Comparison of ENCODE assay signal across 16 cellular contexts in the genomic region with DNA sequence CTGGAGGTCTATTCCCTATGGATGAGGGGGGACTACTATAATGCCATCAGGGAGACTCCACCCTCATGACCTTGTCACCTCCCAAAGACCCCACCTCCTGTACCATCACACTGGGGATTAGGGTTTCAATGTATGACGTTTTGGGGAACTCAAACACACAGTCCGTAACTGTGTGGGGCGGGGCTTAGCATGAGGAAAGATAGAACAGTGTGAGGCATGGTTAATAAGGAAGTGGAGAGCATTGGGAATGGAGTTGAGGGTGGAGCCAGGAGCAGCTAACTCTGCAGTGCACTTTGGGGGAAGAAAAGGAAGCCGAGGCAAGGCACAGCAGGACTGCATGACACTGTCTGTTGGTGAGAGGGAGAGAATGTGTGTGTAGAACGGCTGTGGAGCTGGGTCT.
DNase-seq lines count a peak whose midpoint lies in the region; FAIRE-seq and TF ChIP-seq lines count a peak whose summit lies in the region.
"Had no signal": no experiment of that assay in that cellular context is flagged by ENCODE, and none has a peak within 500 bp of the region (broad histone marks: within the 10 kb centered on the region; RNA-seq: fewer than 3 reads in every experiment).

No MANE protein-coding gene starts in this region.

- no peak overlapping the region for H4K8ac ChIP-seq in H1 (ENCODE audit: extremely low read depth, insufficient read depth, low read length)

- H2BK120ac ChIP-seq in H1 (replicated peaks; ENCODE audit: low read depth, low read length), result no peak overlapping the region

- H3K79me1 ChIP-seq in H1 (ENCODE audit: low read depth, low read length), result no peaks in the 10 kb centered on the region

- TF ChIP-seq CTCF in H1 (IDR thresholded peaks at IDR 0.05; ENCODE audit: control extremely low read depth in 1 of 3, insufficient read depth in 1 of 3, low read depth in 1 of 3, low read length in 3 of 3) (no peak), GM20000 (IDR thresholded peaks at IDR 0.05; ENCODE audit: extremely low read depth, missing control alignments) (no peak)

- no peak overlapping the region for H3K14ac ChIP-seq in H1 (ENCODE audit: insufficient read length)

- TF ChIP-seq RAD21 in H1 (IDR thresholded peaks at IDR 0.05 in 1 of 2, conservative IDR thresholded peaks at IDR 0.05 in 1 of 2; ENCODE audit: low read depth in 2 of 2, low read length in 2 of 2), result no peak

- H3K18ac ChIP-seq in H1 (ENCODE audit: extremely low read depth, low read length), result no peak overlapping the region

- no peak overlapping the region for H2BK5ac ChIP-seq in H1 (ENCODE audit: low read depth, low read length)

- H2AFZ ChIP-seq in H1 (ENCODE audit: low read length), result peak overlapping the region; percentile 50

- H4K20me1 ChIP-seq in H1 (replicated peaks in 1 of 2; ENCODE audit: control insufficient read depth in 1 of 2, insufficient read depth in 2 of 2, low read length in 2 of 2), result no peaks in the 10 kb centered on the region

- in situ Hi-C loops in KBM-7 (cut with MboI; ENCODE audit: low pct_unique_long_range_greater_than_20kb, low sequenced_read_pairs), result no loop called here
- in situ Hi-C loops in HAP-1 (cut with MboI; ENCODE audit: low sequenced_read_pairs), result no loop called here

- H3K36me3 ChIP-seq in H1 (ENCODE audit: control insufficient read depth in 2 of 4, insufficient read depth in 4 of 4, low read length in 3 of 4) (no peaks in the 10 kb centered on the region), HAP-1 (replicated peaks) (no peaks in the 10 kb centered on the region)

- no peak overlapping the region for H3K27ac ChIP-seq in H1 (ENCODE audit: low read depth, low read length)
- H3K27ac ChIP-seq: KMS-11 had no signal

- DNase-seq in KBM-7 (peak; percentile 31), SKM-1 (lab: John Stamatoyannopoulos, UW; ENCODE audit: unreplicated experiment) (peak; percentile 43), H1 (ENCODE audit: low read depth in 1 of 2, low spot score in 2 of 2) (no peak), GM20000 (ENCODE audit: low spot score) (no peak), NCI-H748 treated with DMSO at 0.1 percent for 48 hours (lab: John Stamatoyannopoulos, UW) (no peak), HAP-1 (ENCODE audit: low spot score in 2 of 2) (no peak), DMS 273 treated with DMSO at 0.1 percent for 48 hours (lab: John Stamatoyannopoulos, UW) (no peak)
- DNase-seq: C1 segment of cervical spinal cord; CD4-positive, alpha-beta T cell; GF-D8; GOT3; HCEC 1CT; HFFc6 had no signal

- no peaks in the 10 kb centered on the region for H3K23me2 ChIP-seq in H1 (ENCODE audit: low read depth, low read length)

- H4K91ac ChIP-seq in H1 (replicated peaks; ENCODE audit: insufficient read length, low read length), result no peak overlapping the region

- no peak overlapping the region for H2BK15ac ChIP-seq in H1 (ENCODE audit: low read length)

- H3K4me1 ChIP-seq in H1 (replicated peaks in 1 of 4; ENCODE audit: control insufficient read depth in 3 of 4, insufficient read depth in 4 of 4, low read length in 3 of 4) (no peaks in the 10 kb centered on the region), HAP-1 (no peaks in the 10 kb centered on the region)

- H3K4me3 ChIP-seq in H1 (ENCODE audit: extremely low read depth in 1 of 4, insufficient read depth in 2 of 4, low read depth in 3 of 4, low read length in 4 of 4), result no peak overlapping the region
- H3K4me3 ChIP-seq in HAP-1, result no peak overlapping the region

- H3K27me3 ChIP-seq in H1 (replicated peaks in 1 of 4; ENCODE audit: control insufficient read depth in 3 of 4, extremely low read depth in 1 of 4, insufficient read depth in 3 of 4, low read length in 3 of 4) (no peaks in the 10 kb centered on the region), HAP-1 (ENCODE audit: low read depth) (no peaks in the 10 kb centered on the region)

- H3K9ac ChIP-seq in H1 (replicated peaks in 1 of 4; ENCODE audit: extremely low read depth in 1 of 4, low read depth in 3 of 4, low read length in 3 of 4), result no peak overlapping the region
- H3K9ac ChIP-seq: KMS-11 had no signal

- no peaks in the 10 kb centered on the region for H3K79me2 ChIP-seq in H1 (ENCODE audit: control insufficient read depth in 1 of 2, insufficient read depth in 2 of 2, low read length in 2 of 2)

- H3K9me3 ChIP-seq in H1 (ENCODE audit: insufficient read depth in 2 of 2, low read depth in 1 of 2, low read length in 1 of 2), result no peaks in the 10 kb centered on the region
- no peaks in the 10 kb centered on the region for H3K9me3 ChIP-seq in HAP-1

- H4K5ac ChIP-seq in H1 (ENCODE audit: insufficient read length, low read depth, low read length), result no peak overlapping the region

- POLR2A ChIA-PET in H1 (lab: Charles Lee; ENCODE audit: partially characterized antibody), result no interaction called here

- no peak overlapping the region for H2BK20ac ChIP-seq in H1 (ENCODE audit: low read length)

- H3K4me2 ChIP-seq in H1 (ENCODE audit: insufficient read depth in 1 of 2, low read depth in 2 of 2, low read length in 2 of 2), result no peak overlapping the region
- H3K4me2 ChIP-seq: KMS-11 had no signal

- no peak overlapping the region for H3K56ac ChIP-seq in H1 (replicated peaks; ENCODE audit: insufficient read length, low read depth, low read length)

- WGBS in H1 (ENCODE audit: extremely low coverage in 1 of 2, insufficient coverage in 1 of 2, insufficient read length in 1 of 2, insufficient replicate concordance in 2 of 2, low coverage in 1 of 2, low lambda C conversion rate in 2 of 2, missing lambda C conversion rate in 1 of 2), 2 experiments, result 87% methylated on average over 5 of the region's 5 CpGs; no CpG with 5 or more reads in 1 of the 2 experiments

- no peak for TF ChIP-seq POLR2A in H1 (IDR thresholded peaks at IDR 0.05; ENCODE audit: control extremely low read depth in 1 of 2, low read depth in 2 of 2, low read length in 2 of 2)

- no peak overlapping the region for H2BK12ac ChIP-seq in H1 (ENCODE audit: low read depth, low read length)

- H2AK5ac ChIP-seq in H1 (ENCODE audit: low read depth, low read length), result no peak overlapping the region

- H3K23ac ChIP-seq in H1 (ENCODE audit: insufficient read length), result no peak overlapping the region

- CTCF ChIA-PET in H1 (lab: Charles Lee; ENCODE audit: partially characterized antibody), result no interaction called here

- no peak for FAIRE-seq in H1 (lab: Jason Lieb, UNC)
- FAIRE-seq: A204.1, GM19239 had no signal

- TF ChIP-seq EP300 in H1 (IDR thresholded peaks at IDR 0.05; ENCODE audit: borderline replicate concordance in 1 of 2, low read depth in 2 of 2, low read length in 2 of 2), result no peak

- no peak overlapping the region for H3K4ac ChIP-seq in H1 (replicated peaks; ENCODE audit: insufficient read length, low read depth, low read length)

TF ChIP-seq in H1, 55 proteins besides CTCF, POLR2A, EP300 and RAD21:
- no peak for TF ChIP-seq SP2 (IDR thresholded peaks at IDR 0.05; ENCODE audit: low read length)
- no peak for TF ChIP-seq SP4 (IDR thresholded peaks at IDR 0.05; ENCODE audit: low read length)
- TF ChIP-seq CTBP2 (IDR thresholded peaks at IDR 0.05; ENCODE audit: borderline replicate concordance, insufficient read depth, insufficient read length, low read length), result no peak
- TF ChIP-seq EZH2 (IDR thresholded peaks at IDR 0.05; ENCODE audit: low read depth, low read length, severe bottlenecking), result no peak
- no peak for TF ChIP-seq RBBP5 (IDR thresholded peaks at IDR 0.05; ENCODE audit: borderline replicate concordance, low read depth, low read length)
- TF ChIP-seq SAP30 (IDR thresholded peaks at IDR 0.05; ENCODE audit: insufficient read depth, insufficient replicate concordance, low read length), result no peak
- TF ChIP-seq KDM4A (IDR thresholded peaks at IDR 0.05; ENCODE audit: low read depth, low read length, severe bottlenecking), result no peak
- no peak for TF ChIP-seq KDM5A (IDR thresholded peaks at IDR 0.05; ENCODE audit: low read length)
- TF ChIP-seq TAF1 (IDR thresholded peaks at IDR 0.05; ENCODE audit: low read depth, low read length), result no peak
- no peak for TF ChIP-seq MAFK (IDR thresholded peaks at IDR 0.05; ENCODE audit: low read depth, low read length)
- no peak for TF ChIP-seq TAF7 (optimal IDR thresholded peaks at IDR 0.05; ENCODE audit: borderline replicate concordance, low read depth, low read length)
- TF ChIP-seq BACH1 (IDR thresholded peaks at IDR 0.05; ENCODE audit: low read length), result no peak
- no peak for TF ChIP-seq SIN3A (conservative IDR thresholded peaks at IDR 0.05 in 1 of 2, IDR thresholded peaks at IDR 0.05 in 1 of 2; ENCODE audit: low read depth in 1 of 2, low read length in 2 of 2)
- no peak for TF ChIP-seq CBX8 (IDR thresholded peaks at IDR 0.05; ENCODE audit: borderline replicate concordance, low read depth, low read length)
- no peak for TF ChIP-seq NRF1 (IDR thresholded peaks at IDR 0.05; ENCODE audit: low read depth, low read length)
- no peak for TF ChIP-seq JUND (IDR thresholded peaks at IDR 0.05; ENCODE audit: low read length)

Comparison
In these comparisons a context has a peak if more than half of its experiments do, and no peak if none do; other contexts are left out.
1. DNase-seq: peak in KBM-7 (single experiment) and SKM-1 (single experiment); none in H1 (0 of 2), GM20000 (single experiment), NCI-H748 treated with DMSO at 0.1 percent for 48 hours (single experiment), HAP-1 (0 of 2) and DMS 273 treated with DMSO at 0.1 percent for 48 hours (single experiment).